30 cellular contexts compared by ENCODE assay signal in genomic region chr21:41325138-41325537, GRCh38. TPM values are rescaled to one million over a fixed set of nuclear protein-coding genes. Genes with fewer than 3 reads are reported as not detected.
DNase-seq lines count a peak whose midpoint lies in the region; ATAC-seq, FAIRE-seq and TF ChIP-seq lines count a peak whose summit lies in the region.
"Had no signal": no experiment of that assay in that cellular context is flagged by ENCODE, and none has a peak within 500 bp of the region (broad histone marks: within the 10 kb centered on the region; RNA-seq: fewer than 3 reads in every experiment).

No MANE protein-coding gene starts in this region.

- TF ChIP-seq EP300 in HepG2 (IDR thresholded peaks at IDR 0.05; ENCODE audit: low read depth in 2 of 2, low read length in 2 of 2) (peak in 1 of 2 experiments; percentile 41; a peak in 1 of 4 replicates), HepG2 (CRISPR knock-in tag; IDR thresholded peaks at IDR 0.05; ENCODE audit: borderline replicate concordance) (0 out of 2 replicates have a peak, but pooled peaks have one; percentile 16)

- intact Hi-C loops in HepG2 (cut with micrococcal nuclease; ENCODE audit: unreplicated experiment): no loop called here
- intact Hi-C loops in right lobe of liver (cut with DNase I): no loop called here
- intact Hi-C loops in body of pancreas (cut with DNase I): no loop called here
- intact Hi-C loops in pancreas (cut with DNase I): no loop called here

- H3K27ac ChIP-seq in HepG2 (ENCODE audit: extremely low read length, insufficient read depth, low read length): peak overlapping the region; percentile 96
- H3K27ac ChIP-seq in right lobe of liver: no peak overlapping the region
- H3K27ac ChIP-seq in body of pancreas: peak overlapping the region in 3 of 4 donors; percentile 65 to 84 (median 78)
- peak overlapping the region; percentile 2 to 89 (median 56) for H3K27ac ChIP-seq in pancreas
- H3K27ac ChIP-seq: 22Rv1; A549; BLaER1 treated with 17β-estradiol and CSF1 and Interleukin-3, amounts not matched to agents 10 nM and 100 nM; C4-2B had no signal

- no peak overlapping the region for H3K4me3 Mint-ChIP-seq in HFFc6
- H3K4me3 Mint-ChIP-seq: B cell; CD4-positive, alpha-beta T cell; CD8-positive, alpha-beta T cell had no signal

- H3K79me2 ChIP-seq in HepG2 (ENCODE audit: insufficient read depth, low read length): peaks cover 43% of the 10 kb centered on the region

- no TSS peak for BruUV-seq in HepG2 (replicated peaks; lab: Mats Ljungman, UMichigan)

- POLR2A ChIA-PET in HepG2 (lab: Yijun Ruan, JAX): interaction anchor here (0.8 to 8.6 kb wide), 3 partner anchors 9 to 46 kb away, joined by 3 to 105 read pairs (median 5); no protein-coding TSS in a partner anchor

- H3K9me3 ChIP-seq in HepG2 (ENCODE audit: low read length) (no peaks in the 10 kb centered on the region), right lobe of liver (no peaks in the 10 kb centered on the region), body of pancreas (no peaks in the 10 kb centered on the region), pancreas (no peaks in the 10 kb centered on the region)
- H3K9me3 ChIP-seq: A549; BLaER1 treated with 17β-estradiol and CSF1 and Interleukin-3, amounts not matched to agents 10 nM and 100 nM had no signal

- H3K4me1 ChIP-seq in HepG2 (ENCODE audit: insufficient read depth, low read length) (peaks cover 77% of the 10 kb centered on the region), right lobe of liver (peaks cover 0 to 6% (median 0%) of the 10 kb centered on the region in 4 donors), body of pancreas (peaks cover 76% of the 10 kb centered on the region), pancreas (peaks cover 50 to 73% (median 66%) of the 10 kb centered on the region in 3 donors)
- H3K4me1 ChIP-seq: A549 had no signal

- DNase-seq in HepG2 (ENCODE audit: low spot score) (peak; percentile 78), right lobe of liver (no peak), RPMI7951 (ENCODE audit: low read depth) (peak; percentile 10), body of pancreas (no peak), pancreas (no peak), HFFc6 (no peak)
- DNase-seq: AML-193; CD4-positive, alpha-beta T cell; CD8-positive, alpha-beta T cell; COR-L47; DMS 273 treated with DMSO at 0.1 percent for 48 hours; DMS153; DMS53; DMS79; DND-41; EL; GDM1 had no signal

- H3K36me3 ChIP-seq in HepG2 (replicated peaks in 1 of 2; ENCODE audit: control insufficient read depth in 1 of 2, insufficient read depth in 2 of 2, low read length in 2 of 2) (peaks cover 2 to 13% of the 10 kb centered on the region in 2 experiments; a peak in 3 of 5 replicates), right lobe of liver (no peaks in the 10 kb centered on the region), body of pancreas (replicated peaks in 1 of 2; ENCODE audit: insufficient read depth in 1 of 2, low read depth in 2 of 2) (no peaks in the 10 kb centered on the region), pancreas (no peaks in the 10 kb centered on the region)
- H3K36me3 ChIP-seq: BLaER1 treated with 17β-estradiol and CSF1 and Interleukin-3, amounts not matched to agents 10 nM and 100 nM had no signal

- no peak for TF ChIP-seq RAD21 in HepG2 (CRISPR knock-in tag; IDR thresholded peaks at IDR 0.05)

- H3K36me3 Mint-ChIP-seq in HFFc6 (ENCODE audit: low read depth): no peaks in the 10 kb centered on the region
- H3K36me3 Mint-ChIP-seq: CD8-positive, alpha-beta T cell had no signal

- peaks cover 4% of the 10 kb centered on the region for H3K27me3 Mint-ChIP-seq in HFFc6 (ENCODE audit: insufficient read depth)

- FAIRE-seq in HepG2 (lab: Jason Lieb, UNC) (no peak), pancreas (lab: Jason Lieb, UNC) (no peak)
- FAIRE-seq: A549, GM12878, GM12892, GM18507 had no signal

- in situ Hi-C loops in HepG2 (cut with HindIII; ENCODE audit: extremely low pct_ligation_motif_present, low pct_unique_long_range_greater_than_20kb): no loop called here

- ATAC-seq in HepG2 (no peak), right lobe of liver (no peak), body of pancreas (no peak), pancreas (peak in 2 of 4 donors; percentile 8 to 37), GM18861 (IDR thresholded peaks at IDR 0.05; ENCODE audit: unreplicated experiment) (no peak), GM18517 (IDR thresholded peaks at IDR 0.05; ENCODE audit: unreplicated experiment) (no peak)
- ATAC-seq: A549; CD8-positive, alpha-beta T cell; GM12878 had no signal

- 31% methylated on average over 1 of the region's 1 CpG for WGBS in HepG2 (ENCODE audit: low lambda C conversion rate)
- 100% methylated on average over 1 of the region's 1 CpG for WGBS in right lobe of liver (ENCODE audit: insufficient coverage, low coverage, low lambda C conversion rate, missing lambda C conversion rate)
- WGBS in body of pancreas, 2 donors: 40 to 45% methylated on average over 1 of the region's 1 CpG
- WGBS in pancreas, 2 donors: 53 to 59% methylated on average over 1 of the region's 1 CpG

- H4K20me1 ChIP-seq in HepG2 (ENCODE audit: insufficient read depth, low read length): no peaks in the 10 kb centered on the region
- H4K20me1 ChIP-seq: BLaER1 treated with 17β-estradiol and CSF1 and Interleukin-3, amounts not matched to agents 10 nM and 100 nM had no signal

- H3K27ac Mint-ChIP-seq in HFFc6: no peak overlapping the region
- H3K27ac Mint-ChIP-seq: B cell; CD4-positive, alpha-beta T cell; CD8-positive, alpha-beta T cell had no signal

- TF ChIP-seq CTCF in HepG2 (CRISPR knock-in tag; IDR thresholded peaks at IDR 0.05): no peak
- no peak for TF ChIP-seq CTCF in right lobe of liver (IDR thresholded peaks at IDR 0.05)
- TF ChIP-seq CTCF in body of pancreas (IDR thresholded peaks at IDR 0.05): no peak
- no peak for TF ChIP-seq CTCF in pancreas (IDR thresholded peaks at IDR 0.05)
- no peak for TF ChIP-seq CTCF in HFFc6 (IDR thresholded peaks at IDR 0.05)

- CTCF ChIA-PET in HepG2 (lab: Yijun Ruan, JAX; ENCODE audit: low intra/inter-chr PET ratio, low total read pairs): no interaction called here

- 0 out of 2 replicates have a peak overlapping the region, but pooled peaks have one; percentile 46 for H3K9ac ChIP-seq in HepG2 (ENCODE audit: insufficient read depth, low read depth, low read length)
- H3K9ac ChIP-seq: BLaER1 treated with 17β-estradiol and CSF1 and Interleukin-3, amounts not matched to agents 10 nM and 100 nM had no signal

- no peaks in the 10 kb centered on the region for H3K4me1 Mint-ChIP-seq in HFFc6 (ENCODE audit: low read depth)

- TF ChIP-seq POLR2A in HepG2 (IDR thresholded peaks at IDR 0.05; ENCODE audit: insufficient read depth in 1 of 2, low read depth in 2 of 2, low read length in 2 of 2) (no peak), right lobe of liver (IDR thresholded peaks at IDR 0.05) (no peak), body of pancreas (IDR thresholded peaks at IDR 0.05) (no peak)

- peaks cover 5% of the 10 kb centered on the region; the same call in 1 of the 2 replicates for H3K9me3 Mint-ChIP-seq in HFFc6
- H3K9me3 Mint-ChIP-seq: CD4-positive, alpha-beta T cell; CD8-positive, alpha-beta T cell had no signal

- H3K4me3 ChIP-seq in HepG2 (replicated peaks in 1 of 3; ENCODE audit: insufficient read depth in 1 of 3, low read depth in 2 of 3, low read length in 3 of 3) (peak overlapping the region in 1 of 3 experiments; percentile 34; a peak in 2 of 6 replicates), right lobe of liver (no peak overlapping the region), body of pancreas (no peak overlapping the region), pancreas (no peak overlapping the region)
- H3K4me3 ChIP-seq: A549; BLaER1 treated with 17β-estradiol and CSF1 and Interleukin-3, amounts not matched to agents 10 nM and 100 nM; GM12878 had no signal

- H3K27me3 ChIP-seq in HepG2 (ENCODE audit: control insufficient read depth in 1 of 2, insufficient read depth in 2 of 2, low read length in 2 of 2) (no peaks in the 10 kb centered on the region), right lobe of liver (no peaks in the 10 kb centered on the region), body of pancreas (no peaks in the 10 kb centered on the region), pancreas (no peaks in the 10 kb centered on the region)
- H3K27me3 ChIP-seq: BLaER1 treated with 17β-estradiol and CSF1 and Interleukin-3, amounts not matched to agents 10 nM and 100 nM had no signal

- H2AFZ ChIP-seq in HepG2 (ENCODE audit: low read length): no peak overlapping the region

- H3K4me2 ChIP-seq in HepG2 (ENCODE audit: low read depth, low read length): peak overlapping the region; percentile 97
- H3K4me2 ChIP-seq: A549 had no signal

RNA-seq across cellular contexts. Expression of gene FAM3B, which starts 8.5 kb away (rescaled TPM):
- 41.9 and 62.0 TPM in 2 replicates for total RNA-seq in HepG2 (2016; rRNA removed; fragmentation: Illumina TruSeq; extraction: Trizol)
- 39.6 and 40.5 TPM in 2 replicates for total RNA-seq in HepG2 (2016; cell fraction: cytosol; rRNA removed; fragmentation: Illumina TruSeq; extraction: Trizol; ENCODE audit: low read depth)
- total RNA-seq in HepG2 (2016; cell fraction: insoluble cytoplasmic fraction; rRNA removed; fragmentation: Illumina TruSeq; extraction: Trizol): 44.1 and 62.5 TPM in 2 replicates
- total RNA-seq in HepG2 (2016; cell fraction: membrane; rRNA removed; fragmentation: Illumina TruSeq; extraction: Trizol): 34.8 and 38.7 TPM in 2 replicates
- 51.9 and 55.6 TPM in 2 replicates for total RNA-seq in HepG2 (2016; cell fraction: nucleus; rRNA removed; fragmentation: Illumina TruSeq; extraction: Trizol)
- 43.6 and 46.5 TPM in 2 replicates for polyA plus RNA-seq in HepG2 (2011; rRNA removed)
- 35.5 and 35.6 TPM in 2 replicates for polyA plus RNA-seq in HepG2 (2011; cell fraction: cytosol; rRNA removed)
- 32.7 and 33.7 TPM in 2 replicates for polyA plus RNA-seq in HepG2 (2011; cell fraction: nucleus; rRNA removed)
- 27.9 and 41.5 TPM in 2 replicates for polyA plus RNA-seq in HepG2 (2012)
- 38.5 and 45.0 TPM in 2 replicates for polyA plus RNA-seq in HepG2 (2016; cell fraction: cytosol; fragmentation: Illumina TruSeq; extraction: Trizol; ENCODE audit: low read depth)
- polyA plus RNA-seq in HepG2 (2016; cell fraction: insoluble cytoplasmic fraction; fragmentation: Illumina TruSeq; extraction: Trizol; ENCODE audit: low read depth): 40.2 and 42.4 TPM in 2 replicates
- polyA plus RNA-seq in HepG2 (2016; cell fraction: membrane; fragmentation: Illumina TruSeq; extraction: Trizol; ENCODE audit: low read depth): 30.8 and 35.2 TPM in 2 replicates
- 91.4 and 98.1 TPM in 2 replicates for polyA plus RNA-seq in HepG2 (2016; cell fraction: nucleus; fragmentation: Illumina TruSeq; extraction: Trizol; ENCODE audit: insufficient read depth, low read depth)
- polyA minus RNA-seq in HepG2 (2011; rRNA and poly(A)+ RNA removed; ENCODE audit: low replicate concordance): 36.1 TPM in 1 of 2 replicates, not detected in the other
- polyA minus RNA-seq in HepG2 (2011; cell fraction: cytosol; rRNA and poly(A)+ RNA removed): 9.9 and 12.2 TPM in 2 replicates
- polyA minus RNA-seq in HepG2 (2011; cell fraction: nucleus; rRNA and poly(A)+ RNA removed): 15.6 and 18.9 TPM in 2 replicates
- total RNA-seq in right lobe of liver: under 1 TPM in 4 of 6 experiments, not detected in 2; 0.49 to 0.95 (median 0.76) TPM
- total RNA-seq in RPMI7951 (2014; rRNA removed; shearing (Covaris generic)): 0.10 TPM in 1 of 2 replicates, not detected in the other
- total RNA-seq in body of pancreas: 10 to 100 TPM; 50.4 to 74.5 TPM
- 100 to 1,000 TPM in 4 of 6 donors, 10 to 100 TPM in 2; 80.5 to 142 (median 112) TPM for total RNA-seq in pancreas
- polyA plus RNA-seq in pancreas: 100 to 1,000 TPM in 1 of 2 donors, 10 to 100 TPM in 1; 71.9 to 107 TPM
- total RNA-seq in HFFc6 (2021; fragmentation: NEBNext Ultra II Directional; extraction: Animal tissue kit (Norgen Biotek cat#: 25700)): not detected
- total RNA-seq: A172; B cell; CD4-positive, alpha-beta T cell; CD8-positive, alpha-beta T cell; G401; GM12878 had no signal
- polyA plus RNA-seq: A549, BJ had no signal

RNA-seq across cellular contexts. Expression of gene MX2, which starts 36.7 kb away (rescaled TPM):
- total RNA-seq in HepG2 (2016; rRNA removed; fragmentation: Illumina TruSeq; extraction: Trizol): 35.7 and 46.9 TPM in 2 replicates
- total RNA-seq in HepG2 (2016; cell fraction: cytosol; rRNA removed; fragmentation: Illumina TruSeq; extraction: Trizol; ENCODE audit: low read depth): 13.1 and 13.9 TPM in 2 replicates
- 36.0 and 40.4 TPM in 2 replicates for total RNA-seq in HepG2 (2016; cell fraction: insoluble cytoplasmic fraction; rRNA removed; fragmentation: Illumina TruSeq; extraction: Trizol)
- total RNA-seq in HepG2 (2016; cell fraction: membrane; rRNA removed; fragmentation: Illumina TruSeq; extraction: Trizol): 49.7 and 53.9 TPM in 2 replicates
- 22.1 and 28.5 TPM in 2 replicates for total RNA-seq in HepG2 (2016; cell fraction: nucleus; rRNA removed; fragmentation: Illumina TruSeq; extraction: Trizol)
- polyA plus RNA-seq in HepG2 (2011; rRNA removed): 24.0 and 26.3 TPM in 2 replicates
- 19.7 and 23.1 TPM in 2 replicates for polyA plus RNA-seq in HepG2 (2011; cell fraction: cytosol; rRNA removed)
- polyA plus RNA-seq in HepG2 (2011; cell fraction: nucleus; rRNA removed): 20.8 and 25.8 TPM in 2 replicates
- polyA plus RNA-seq in HepG2 (2012): 21.5 and 22.7 TPM in 2 replicates
- 15.4 and 17.8 TPM in 2 replicates for polyA plus RNA-seq in HepG2 (2016; cell fraction: cytosol; fragmentation: Illumina TruSeq; extraction: Trizol; ENCODE audit: low read depth)
- polyA plus RNA-seq in HepG2 (2016; cell fraction: insoluble cytoplasmic fraction; fragmentation: Illumina TruSeq; extraction: Trizol; ENCODE audit: low read depth): 34.6 and 40.6 TPM in 2 replicates
- polyA plus RNA-seq in HepG2 (2016; cell fraction: membrane; fragmentation: Illumina TruSeq; extraction: Trizol; ENCODE audit: low read depth): 37.5 and 39.1 TPM in 2 replicates
- polyA plus RNA-seq in HepG2 (2016; cell fraction: nucleus; fragmentation: Illumina TruSeq; extraction: Trizol; ENCODE audit: insufficient read depth, low read depth): 26.6 and 29.1 TPM in 2 replicates
- 0.21 and 25.1 TPM in 2 replicates for polyA minus RNA-seq in HepG2 (2011; rRNA and poly(A)+ RNA removed; ENCODE audit: low replicate concordance)
- polyA minus RNA-seq in HepG2 (2011; cell fraction: cytosol; rRNA and poly(A)+ RNA removed): 15.5 and 16.9 TPM in 2 replicates
- 45.6 and 52.1 TPM in 2 replicates for polyA minus RNA-seq in HepG2 (2011; cell fraction: nucleus; rRNA and poly(A)+ RNA removed)
- 1 to 10 TPM in 4 of 6 experiments, under 1 TPM in 2; 0.49 to 1.9 (median 1.5) TPM for total RNA-seq in right lobe of liver
- 105 and 115 TPM in 2 replicates for total RNA-seq in RPMI7951 (2014; rRNA removed; shearing (Covaris generic))
- total RNA-seq in body of pancreas: 10 to 100 TPM in 1 of 2 donors, 1 to 10 TPM in 1; 2.3 to 12.2 TPM
- 1 to 10 TPM; 2.0 to 5.4 (median 4.5) TPM for total RNA-seq in pancreas
- 1 to 10 TPM; 3.2 to 3.3 TPM for polyA plus RNA-seq in pancreas
- total RNA-seq in HFFc6 (2021; fragmentation: NEBNext Ultra II Directional; extraction: Animal tissue kit (Norgen Biotek cat#: 25700)): under 1 TPM in 5 of 6 experiments, not detected in 1; 0.11 to 0.61 (median 0.36) TPM
- total RNA-seq: G401 had no signal
- polyA plus RNA-seq: A549 had no signal

Comparison
In these comparisons a context has a peak if more than half of its experiments do, and no peak if none do; other contexts are left out.
1. DNase-seq: peak in HepG2 (single experiment) and RPMI7951 (single experiment); none in right lobe of liver (0 of 3), body of pancreas (0 of 4), pancreas (0 of 6) and HFFc6 (single experiment).
2. H3K27ac ChIP-seq: peak in HepG2 (single experiment), body of pancreas (3 of 4) and pancreas (4 of 4); none in right lobe of liver (0 of 3).
3. RNA of gene FAM3B, which starts 8.5 kb away (total RNA-seq): 80.5 to 142 TPM in pancreas, 50.4 to 74.5 TPM in body of pancreas and 34.8 to 62.5 TPM in HepG2; 0.49 to 0.95 TPM in right lobe of liver, 0.10 TPM in RPMI7951 and not detected in HFFc6; every median in the first group is over 10 times any median in the second.